ENCODE assay signal across 1 cellular context in the genomic region with DNA sequence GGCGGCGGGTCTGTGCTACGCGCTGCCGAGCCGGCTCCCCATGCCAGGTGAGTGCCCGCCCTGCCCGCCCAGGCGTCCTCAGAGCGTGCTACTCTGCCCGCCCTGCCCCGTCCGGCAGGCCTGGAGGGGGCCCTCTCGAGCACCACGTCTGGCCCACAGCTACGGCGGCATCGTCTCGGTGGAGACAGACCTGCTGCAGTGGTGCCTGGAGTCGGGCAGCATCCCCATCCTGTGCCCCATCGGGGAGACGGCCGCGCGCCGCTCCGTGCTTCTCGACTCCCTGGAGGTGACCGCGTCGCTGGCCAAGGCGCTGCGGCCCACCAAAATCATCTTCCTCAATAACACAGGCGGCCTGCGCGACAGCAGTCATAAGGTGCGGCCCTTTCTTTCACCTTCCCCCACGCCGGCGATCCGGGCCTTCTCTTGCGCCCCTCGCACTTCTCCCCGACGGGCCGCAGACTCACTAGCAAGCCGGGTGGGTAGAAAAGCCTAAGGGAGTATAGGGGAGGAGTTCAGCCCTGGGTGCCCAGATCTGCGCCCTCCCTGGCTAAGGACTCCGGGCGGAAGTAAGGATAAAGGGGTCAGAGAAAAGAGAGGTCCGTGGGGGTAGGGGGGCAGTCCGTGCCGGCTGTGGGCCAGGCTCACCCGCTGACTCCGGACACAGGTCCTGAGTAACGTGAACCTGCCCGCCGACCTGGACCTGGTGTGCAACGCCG.
TF ChIP-seq lines count a peak whose summit lies in the region.

No MANE protein-coding gene starts in this region.

TF ChIP-seq in K562, 482 proteins besides CTCF, POLR2A, EP300 and RAD21 (continued from another document):
- TF ChIP-seq, protein P1, sequence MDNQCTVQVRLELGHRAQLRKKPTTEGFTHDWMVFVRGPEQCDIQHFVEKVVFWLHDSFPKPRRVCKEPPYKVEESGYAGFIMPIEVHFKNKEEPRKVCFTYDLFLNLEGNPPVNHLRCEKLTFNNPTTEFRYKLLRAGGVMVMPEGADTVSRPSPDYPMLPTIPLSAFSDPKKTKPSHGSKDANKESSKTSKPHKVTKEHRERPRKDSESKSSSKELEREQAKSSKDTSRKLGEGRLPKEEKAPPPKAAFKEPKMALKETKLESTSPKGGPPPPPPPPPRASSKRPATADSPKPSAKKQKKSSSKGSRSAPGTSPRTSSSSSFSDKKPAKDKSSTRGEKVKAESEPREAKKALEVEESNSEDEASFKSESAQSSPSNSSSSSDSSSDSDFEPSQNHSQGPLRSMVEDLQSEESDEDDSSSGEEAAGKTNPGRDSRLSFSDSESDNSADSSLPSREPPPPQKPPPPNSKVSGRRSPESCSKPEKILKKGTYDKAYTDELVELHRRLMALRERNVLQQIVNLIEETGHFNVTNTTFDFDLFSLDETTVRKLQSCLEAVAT (IDR thresholded peaks at IDR 0.05) = peak in 1 of 2 experiments; percentile 58; a peak in 2 of 4 replicates
- TF ChIP-seq FIP1L1 (IDR thresholded peaks at IDR 0.05; ENCODE audit: low read depth, low read length, poor library complexity, severe bottlenecking) (peak; percentile 19), NR4A1 (CRISPR knock-in tag; IDR thresholded peaks at IDR 0.05) (no peak), NR4A1 (tag; IDR thresholded peaks at IDR 0.05) (0 out of 2 replicates have a peak, but pooled peaks have one; percentile 39), PRPF4 (IDR thresholded peaks at IDR 0.05; ENCODE audit: insufficient read depth, low read depth, low read length, poor library complexity, severe bottlenecking) (peak; percentile 25), BACH1 (tag; IDR thresholded peaks at IDR 0.05) (no peak), KDM5B (IDR thresholded peaks at IDR 0.05; ENCODE audit: insufficient replicate concordance, low read depth, low read length) (peak; percentile 44), RAD51 (IDR thresholded peaks at IDR 0.05; ENCODE audit: borderline replicate concordance, low read depth) (no peak)
- TF ChIP-seq, protein P2, sequence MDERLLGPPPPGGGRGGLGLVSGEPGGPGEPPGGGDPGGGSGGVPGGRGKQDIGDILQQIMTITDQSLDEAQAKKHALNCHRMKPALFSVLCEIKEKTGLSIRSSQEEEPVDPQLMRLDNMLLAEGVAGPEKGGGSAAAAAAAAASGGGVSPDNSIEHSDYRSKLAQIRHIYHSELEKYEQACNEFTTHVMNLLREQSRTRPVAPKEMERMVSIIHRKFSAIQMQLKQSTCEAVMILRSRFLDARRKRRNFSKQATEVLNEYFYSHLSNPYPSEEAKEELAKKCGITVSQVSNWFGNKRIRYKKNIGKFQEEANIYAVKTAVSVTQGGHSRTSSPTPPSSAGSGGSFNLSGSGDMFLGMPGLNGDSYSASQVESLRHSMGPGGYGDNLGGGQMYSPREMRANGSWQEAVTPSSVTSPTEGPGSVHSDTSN (CRISPR knock-in tag; IDR thresholded peaks at IDR 0.05; ENCODE audit: low read depth) = no peak
- TF ChIP-seq, protein P2 (tag; conservative IDR thresholded peaks at IDR 0.05; ENCODE audit: low read depth) = no peak
- TF ChIP-seq, protein P3, sequence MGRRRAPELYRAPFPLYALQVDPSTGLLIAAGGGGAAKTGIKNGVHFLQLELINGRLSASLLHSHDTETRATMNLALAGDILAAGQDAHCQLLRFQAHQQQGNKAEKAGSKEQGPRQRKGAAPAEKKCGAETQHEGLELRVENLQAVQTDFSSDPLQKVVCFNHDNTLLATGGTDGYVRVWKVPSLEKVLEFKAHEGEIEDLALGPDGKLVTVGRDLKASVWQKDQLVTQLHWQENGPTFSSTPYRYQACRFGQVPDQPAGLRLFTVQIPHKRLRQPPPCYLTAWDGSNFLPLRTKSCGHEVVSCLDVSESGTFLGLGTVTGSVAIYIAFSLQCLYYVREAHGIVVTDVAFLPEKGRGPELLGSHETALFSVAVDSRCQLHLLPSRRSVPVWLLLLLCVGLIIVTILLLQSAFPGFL (CRISPR knock-in tag; IDR thresholded peaks at IDR 0.05) = no peak
- TF ChIP-seq, protein P4, sequence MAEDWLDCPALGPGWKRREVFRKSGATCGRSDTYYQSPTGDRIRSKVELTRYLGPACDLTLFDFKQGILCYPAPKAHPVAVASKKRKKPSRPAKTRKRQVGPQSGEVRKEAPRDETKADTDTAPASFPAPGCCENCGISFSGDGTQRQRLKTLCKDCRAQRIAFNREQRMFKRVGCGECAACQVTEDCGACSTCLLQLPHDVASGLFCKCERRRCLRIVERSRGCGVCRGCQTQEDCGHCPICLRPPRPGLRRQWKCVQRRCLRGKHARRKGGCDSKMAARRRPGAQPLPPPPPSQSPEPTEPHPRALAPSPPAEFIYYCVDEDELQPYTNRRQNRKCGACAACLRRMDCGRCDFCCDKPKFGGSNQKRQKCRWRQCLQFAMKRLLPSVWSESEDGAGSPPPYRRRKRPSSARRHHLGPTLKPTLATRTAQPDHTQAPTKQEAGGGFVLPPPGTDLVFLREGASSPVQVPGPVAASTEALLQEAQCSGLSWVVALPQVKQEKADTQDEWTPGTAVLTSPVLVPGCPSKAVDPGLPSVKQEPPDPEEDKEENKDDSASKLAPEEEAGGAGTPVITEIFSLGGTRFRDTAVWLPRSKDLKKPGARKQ (CRISPR knock-in tag; IDR thresholded peaks at IDR 0.05) = peak; percentile 80; the same call in 1 of the 2 replicates
- TF ChIP-seq, protein P5, sequence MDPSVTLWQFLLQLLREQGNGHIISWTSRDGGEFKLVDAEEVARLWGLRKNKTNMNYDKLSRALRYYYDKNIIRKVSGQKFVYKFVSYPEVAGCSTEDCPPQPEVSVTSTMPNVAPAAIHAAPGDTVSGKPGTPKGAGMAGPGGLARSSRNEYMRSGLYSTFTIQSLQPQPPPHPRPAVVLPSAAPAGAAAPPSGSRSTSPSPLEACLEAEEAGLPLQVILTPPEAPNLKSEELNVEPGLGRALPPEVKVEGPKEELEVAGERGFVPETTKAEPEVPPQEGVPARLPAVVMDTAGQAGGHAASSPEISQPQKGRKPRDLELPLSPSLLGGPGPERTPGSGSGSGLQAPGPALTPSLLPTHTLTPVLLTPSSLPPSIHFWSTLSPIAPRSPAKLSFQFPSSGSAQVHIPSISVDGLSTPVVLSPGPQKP (CRISPR knock-in tag; IDR thresholded peaks at IDR 0.05) = no peak
